14 cellular contexts compared by ENCODE assay signal in genomic region chr13:48626077-48626449, GRCh38. TPM values are rescaled to one million over a fixed set of nuclear protein-coding genes. Genes with fewer than 3 reads are reported as not detected.
DNase-seq lines count a peak whose midpoint lies in the region; ATAC-seq and TF ChIP-seq lines count a peak whose summit lies in the region.
"Had no signal": no experiment of that assay in that cellular context is flagged by ENCODE, and none has a peak within 500 bp of the region (broad histone marks: within the 10 kb centered on the region; RNA-seq: fewer than 3 reads in every experiment).

No MANE protein-coding gene starts in this region.

- no peak overlapping the region for H3K4me3 Mint-ChIP-seq in nephron
- H3K4me3 Mint-ChIP-seq: activated CD4-positive, alpha-beta memory T cell treated with anti-CD3 and anti-CD28 coated beads for 36 hours; activated naive CD4-positive, alpha-beta T cell treated with anti-CD3 and anti-CD28 coated beads, Interleukin-2, amount 50 U/mL, for 24 hours; naive thymus-derived CD8-positive, alpha-beta T cell had no signal

- peaks cover 37% of the 10 kb centered on the region for H3K9me3 ChIP-seq in BLaER1
- no peaks in the 10 kb centered on the region for H3K9me3 ChIP-seq in SJCRH30 (replicated peaks)

- H3K27ac ChIP-seq in BLaER1 (no peak overlapping the region), SJCRH30 (no peak overlapping the region)

- no peaks in the 10 kb centered on the region for H3K36me3 Mint-ChIP-seq in nephron (ENCODE audit: low read depth)

- no peak for ATAC-seq in HG03342 (IDR thresholded peaks at IDR 0.05; ENCODE audit: unreplicated experiment)
- ATAC-seq: naive thymus-derived CD8-positive, alpha-beta T cell had no signal

- no peak overlapping the region for H3K9ac ChIP-seq in BLaER1

- H3K4me1 Mint-ChIP-seq in nephron: peaks cover 6% of the 10 kb centered on the region
- H3K4me1 Mint-ChIP-seq: activated naive CD4-positive, alpha-beta T cell treated with anti-CD3 and anti-CD28 coated beads, Interleukin-2, amount 50 U/mL, for 24 hours had no signal

- H3K27ac Mint-ChIP-seq in nephron: peak overlapping the region; percentile 85 to 91 (median 88)
- H3K27ac Mint-ChIP-seq: activated CD4-positive, alpha-beta memory T cell treated with anti-CD3 and anti-CD28 coated beads for 36 hours; activated naive CD4-positive, alpha-beta T cell treated with anti-CD3 and anti-CD28 coated beads, Interleukin-2, amount 50 U/mL, for 24 hours; naive thymus-derived CD8-positive, alpha-beta T cell had no signal

- H3K4me2 ChIP-seq in BLaER1: 0 out of 2 replicates have a peak overlapping the region, but pooled peaks have one; percentile 12

- H3K9me3 Mint-ChIP-seq in nephron: peaks cover 14% of the 10 kb centered on the region

- DNase-seq in SIG-M5 (lab: John Stamatoyannopoulos, UW) (peak; percentile 52), fibroblast of mammary gland (ENCODE audit: low read depth) (peak; percentile 6), SJCRH30 (no peak), T-helper 9 cell (no peak), GM20000 (ENCODE audit: low spot score) (no peak)
- DNase-seq: activated CD4-positive, alpha-beta memory T cell treated with anti-CD3 and anti-CD28 coated beads for 36 hours; EL; naive thymus-derived CD8-positive, alpha-beta T cell; NCI-H526 treated with DMSO at 0.1 percent for 48 hours; stomach had no signal

- TF ChIP-seq CTCF in fibroblast of mammary gland (conservative IDR thresholded peaks at IDR 0.05; ENCODE audit: control insufficient read depth, insufficient read depth, low read depth, low read length) (no peak), nephron (IDR thresholded peaks at IDR 0.05; ENCODE audit: unreplicated experiment in 3 of 3) (no peak), GM20000 (IDR thresholded peaks at IDR 0.05; ENCODE audit: extremely low read depth, missing control alignments) (no peak)

- no peak overlapping the region for H3K4me3 ChIP-seq in BLaER1
- H3K4me3 ChIP-seq in fibroblast of mammary gland (ENCODE audit: control insufficient read depth, low read depth, low read length): no peak overlapping the region
- no peak overlapping the region for H3K4me3 ChIP-seq in SJCRH30
- H3K4me3 ChIP-seq: stomach had no signal

- no peaks in the 10 kb centered on the region for H3K27me3 Mint-ChIP-seq in nephron (ENCODE audit: low read depth)
- H3K27me3 Mint-ChIP-seq: activated CD4-positive, alpha-beta memory T cell treated with anti-CD3 and anti-CD28 coated beads for 36 hours; activated naive CD4-positive, alpha-beta T cell treated with anti-CD3 and anti-CD28 coated beads, Interleukin-2, amount 50 U/mL, for 24 hours; naive thymus-derived CD8-positive, alpha-beta T cell had no signal

- H3K4me1 ChIP-seq in BLaER1 (peaks cover 12% of the 10 kb centered on the region), SJCRH30 (no peaks in the 10 kb centered on the region)

- H3K27me3 ChIP-seq in BLaER1: no peaks in the 10 kb centered on the region
- no peaks in the 10 kb centered on the region for H3K27me3 ChIP-seq in SJCRH30
- H3K27me3 ChIP-seq: stomach had no signal

- H4K20me1 ChIP-seq in BLaER1: no peaks in the 10 kb centered on the region

- H3K36me3 ChIP-seq in BLaER1 (no peaks in the 10 kb centered on the region), SJCRH30 (no peaks in the 10 kb centered on the region)
- H3K36me3 ChIP-seq: stomach had no signal

RNA-seq across cellular contexts. Expression of gene CYSLTR2, which starts 27.7 kb away (rescaled TPM):
- total RNA-seq in SJCRH30 (2014; rRNA removed; shearing (Covaris generic)): not detected in 2 replicates

Comparison
In these comparisons a context has a peak if more than half of its experiments do, and no peak if none do; other contexts are left out.
1. DNase-seq: peak in SIG-M5 (single experiment) and fibroblast of mammary gland (single experiment); none in SJCRH30 (0 of 2), T-helper 9 cell (single experiment) and GM20000 (single experiment).